In genomic region chr2:4832642-4833041, GRCh38 we compare ENCODE assay signal across 6 cellular contexts.
"Had no signal": no experiment of that assay in that cellular context is flagged by ENCODE, and none has a peak within 500 bp of the region (broad histone marks: within the 10 kb centered on the region; RNA-seq: fewer than 3 reads in every experiment).

No MANE protein-coding gene starts in this region.

- H3K4me2 ChIP-seq: KMS-11 had no signal

- H3K9ac ChIP-seq: KMS-11 had no signal

- DNase-seq: IMR-90, KBM-7, KG1 had no signal

- H3K27ac ChIP-seq: HL-60, KMS-11 had no signal

- FAIRE-seq: HTR-8/SVneo had no signal
